In genomic region chr14:96796851-96797187, GRCh38 we compare ENCODE assay signal across 8 cellular contexts. TPM values are rescaled to one million over a fixed set of nuclear protein-coding genes. Genes with fewer than 3 reads are reported as not detected.
DNase-seq lines count a peak whose midpoint lies in the region; ATAC-seq and TF ChIP-seq lines count a peak whose summit lies in the region.

No MANE protein-coding gene starts in this region.

- peak overlapping the region; percentile 69; the same call in 1 of the 2 replicates for H2AFZ ChIP-seq in OCI-LY7 (ENCODE audit: low read length)

- intact Hi-C loops in OCI-LY7 (cut with micrococcal nuclease; ENCODE audit: unreplicated experiment), result loop anchor here (5.0 kb wide), 1 partner anchor 435 kb away; the partner anchor contains the start of genes ATG2B and GSKIP
- intact Hi-C loops in esophagus muscularis mucosa (cut with DNase I), result no loop called here

- H3K79me2 ChIP-seq in OCI-LY7 (ENCODE audit: insufficient read depth, low read depth, low read length), result peaks cover 43% of the 10 kb centered on the region

- H4K20me1 ChIP-seq in OCI-LY7 (ENCODE audit: insufficient read depth, low read length), result peaks cover 30% of the 10 kb centered on the region

- TF ChIP-seq EP300 in esophagus muscularis mucosa (IDR thresholded peaks at IDR 0.05), result no peak
- no peak for TF ChIP-seq EP300 in suprapubic skin (IDR thresholded peaks at IDR 0.05)

- H3K36me3 ChIP-seq in OCI-LY7 (ENCODE audit: insufficient read depth, low read length) (peaks cover 3% of the 10 kb centered on the region), esophagus muscularis mucosa (no peaks in the 10 kb centered on the region), suprapubic skin (no peaks in the 10 kb centered on the region)

- DNase-seq in activated naive CD4-positive, alpha-beta T cell treated with anti-CD3 and anti-CD28 coated beads, Interleukin-2, amount 10 ng/mL, durations not matched to agents 7 days and 5 days, result no peak
- DNase-seq in activated naive CD4-positive, alpha-beta T cell treated with anti-CD3 and anti-CD28 coated beads, Interleukin-2, amount 50 U/mL, for 72 hours (ENCODE audit: low spot score in 2 of 2), result no peak
- DNase-seq in OCI-LY7 (ENCODE audit: low spot score) (no peak), esophagus muscularis mucosa (ENCODE audit: extremely low spot score) (no peak), suprapubic skin (ENCODE audit: low spot score in 2 of 2) (no peak), Ammon's horn (ENCODE audit: low spot score) (no peak), SK-N-DZ (ENCODE audit: low spot score) (no peak), amniotic stem cell (lab: John Stamatoyannopoulos, UW) (no peak)

- H3K9me2 ChIP-seq in OCI-LY7 (ENCODE audit: insufficient read depth, low read length), result no peaks in the 10 kb centered on the region

- TF ChIP-seq POLR2A in esophagus muscularis mucosa (IDR thresholded peaks at IDR 0.05; ENCODE audit: low read depth) (no peak), suprapubic skin (IDR thresholded peaks at IDR 0.05) (no peak)

- POLR2A ChIA-PET in OCI-LY7 (lab: Charles Lee), result interaction anchor here (0.6 to 1.5 kb wide), 7 partner anchors 11 to 303 kb away, joined by 3 to 7 read pairs (median 4); no protein-coding TSS in a partner anchor

- peaks cover 3% of the 10 kb centered on the region for H3K36me3 Mint-ChIP-seq in activated naive CD4-positive, alpha-beta T cell treated with anti-CD3 and anti-CD28 coated beads, Interleukin-2, amount 10 ng/mL, durations not matched to agents 7 days and 5 days
- peaks cover 11 to 13% of the 10 kb centered on the region in 2 donors for H3K36me3 Mint-ChIP-seq in activated naive CD4-positive, alpha-beta T cell treated with anti-CD3 and anti-CD28 coated beads, Interleukin-2, amount 50 U/mL, for 72 hours

- H3K4me3 Mint-ChIP-seq in activated naive CD4-positive, alpha-beta T cell treated with anti-CD3 and anti-CD28 coated beads, Interleukin-2, amount 10 ng/mL, durations not matched to agents 7 days and 5 days, result peak overlapping the region; percentile 63

- CTCF ChIA-PET in activated naive CD4-positive, alpha-beta T cell treated with anti-CD3 and anti-CD28 coated beads, Interleukin-2, amount 10 ng/mL, durations not matched to agents 7 days and 5 days (lab: Charles Lee), result no interaction called here
- CTCF ChIA-PET in OCI-LY7 (lab: Charles Lee; ENCODE audit: unreplicated experiment), result no interaction called here

- no peaks in the 10 kb centered on the region for H3K9me3 ChIP-seq in OCI-LY7 (ENCODE audit: low read length)
- H3K9me3 ChIP-seq in esophagus muscularis mucosa, result no peaks in the 10 kb centered on the region
- H3K9me3 ChIP-seq in suprapubic skin, result no peaks in the 10 kb centered on the region

- peak overlapping the region; percentile 30 for H3K27ac Mint-ChIP-seq in activated naive CD4-positive, alpha-beta T cell treated with anti-CD3 and anti-CD28 coated beads, Interleukin-2, amount 10 ng/mL, durations not matched to agents 7 days and 5 days
- peak overlapping the region in 1 of 2 donors; percentile 94 for H3K27ac Mint-ChIP-seq in activated naive CD4-positive, alpha-beta T cell treated with anti-CD3 and anti-CD28 coated beads, Interleukin-2, amount 50 U/mL, for 72 hours

- H3K4me3 ChIP-seq in OCI-LY7 (ENCODE audit: low read depth, low read length, poor library complexity, severe bottlenecking), result peak overlapping the region; percentile 94
- H3K4me3 ChIP-seq in esophagus muscularis mucosa, result peak overlapping the region; percentile 73 to 92 (median 82)
- peak overlapping the region; percentile 92 for H3K4me3 ChIP-seq in suprapubic skin

- H3K4me1 Mint-ChIP-seq in activated naive CD4-positive, alpha-beta T cell treated with anti-CD3 and anti-CD28 coated beads, Interleukin-2, amount 10 ng/mL, durations not matched to agents 7 days and 5 days, result peaks cover 38% of the 10 kb centered on the region

- ATAC-seq in activated naive CD4-positive, alpha-beta T cell treated with anti-CD3 and anti-CD28 coated beads, Interleukin-2, amount 50 U/mL, for 72 hours, result no peak

- no TSS peak for BruUV-seq in OCI-LY7 (replicated peaks; lab: Mats Ljungman, UMichigan)

- TF ChIP-seq CTCF in OCI-LY7 (conservative IDR thresholded peaks at IDR 0.05; ENCODE audit: low read length) (no peak), esophagus muscularis mucosa (IDR thresholded peaks at IDR 0.05) (no peak), suprapubic skin (IDR thresholded peaks at IDR 0.05) (no peak)

- H3K4me1 ChIP-seq in OCI-LY7 (ENCODE audit: insufficient read depth, low read length, poor library complexity, severe bottlenecking) (peaks cover 22% of the 10 kb centered on the region), esophagus muscularis mucosa (peaks cover 11 to 21% (median 15%) of the 10 kb centered on the region in 4 donors), suprapubic skin (peaks cover 20% of the 10 kb centered on the region)

- H3K27me3 ChIP-seq in esophagus muscularis mucosa (no peaks in the 10 kb centered on the region), suprapubic skin (no peaks in the 10 kb centered on the region)

- WGBS in esophagus muscularis mucosa, result 32% methylated on average over 4 of the region's 4 CpGs
- WGBS in suprapubic skin, result 27% methylated on average over 4 of the region's 4 CpGs

- H3K4me2 ChIP-seq in OCI-LY7 (ENCODE audit: low read length), result peak overlapping the region; percentile 57

- no peaks in the 10 kb centered on the region for H3K9me3 Mint-ChIP-seq in activated naive CD4-positive, alpha-beta T cell treated with anti-CD3 and anti-CD28 coated beads, Interleukin-2, amount 10 ng/mL, durations not matched to agents 7 days and 5 days
- H3K9me3 Mint-ChIP-seq in activated naive CD4-positive, alpha-beta T cell treated with anti-CD3 and anti-CD28 coated beads, Interleukin-2, amount 50 U/mL, for 72 hours, result no peaks in the 10 kb centered on the region

- H3K27ac ChIP-seq in OCI-LY7 (ENCODE audit: low read depth, low read length, poor library complexity, severe bottlenecking) (no peak overlapping the region), esophagus muscularis mucosa (replicated peaks in 1 of 4) (no peak overlapping the region), suprapubic skin (no peak overlapping the region)

- peaks cover 12% of the 10 kb centered on the region for H3K27me3 Mint-ChIP-seq in activated naive CD4-positive, alpha-beta T cell treated with anti-CD3 and anti-CD28 coated beads, Interleukin-2, amount 10 ng/mL, durations not matched to agents 7 days and 5 days

RNA-seq across cellular contexts. Expression of gene VRK1, which starts 0.4 kb away (rescaled TPM):
- 10 to 100 TPM; 51.7 to 63.1 TPM for total RNA-seq in activated naive CD4-positive, alpha-beta T cell treated with anti-CD3 and anti-CD28 coated beads, Interleukin-2, amount 50 U/mL, for 72 hours
- total RNA-seq in OCI-LY7 (2014; rRNA removed; shearing (Covaris generic)), result 83.0 and 97.5 TPM in 2 replicates
- 97.9 and 104 TPM in 2 replicates for total RNA-seq in OCI-LY7 (2022)
- 10 to 100 TPM; 10.1 to 17.9 (median 14.3) TPM for total RNA-seq in esophagus muscularis mucosa
- total RNA-seq in suprapubic skin, result 10 to 100 TPM in 3 of 4 donors, 1 to 10 TPM in 1; 9.3 to 12.2 (median 12.1) TPM
- 47.2 and 52.0 TPM in 2 replicates for polyA plus RNA-seq in SK-N-DZ (2014; cell fraction: cytosol; rRNA removed)
- 20.7 and 34.5 TPM in 2 replicates for polyA plus RNA-seq in SK-N-DZ (2014; cell fraction: nucleus; rRNA removed)
